ENCODE assay signal across 18 cellular contexts in the genomic region with DNA sequence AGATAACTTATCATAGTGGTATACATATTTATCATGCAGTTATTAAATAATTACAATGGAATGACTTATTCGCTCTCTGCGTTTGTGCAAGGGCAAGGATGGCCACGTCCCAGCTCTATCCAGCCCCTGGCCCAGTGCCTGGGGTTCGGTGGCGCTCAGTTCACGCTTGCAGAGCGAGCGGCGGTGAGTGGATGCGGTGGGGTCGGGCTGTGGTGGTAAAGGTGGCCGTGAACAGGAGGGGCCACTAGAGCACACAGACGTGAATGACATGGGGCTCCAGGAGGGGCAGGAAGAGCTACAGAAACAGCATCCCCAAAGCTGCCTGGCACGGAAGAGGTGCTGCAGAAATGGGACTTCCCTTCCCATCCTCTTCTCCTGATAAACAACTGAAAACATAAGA. TPM values are rescaled to one million over a fixed set of nuclear protein-coding genes. Genes with fewer than 3 reads are reported as not detected.
DNase-seq lines count a peak whose midpoint lies in the region; ATAC-seq and TF ChIP-seq lines count a peak whose summit lies in the region.
"Had no signal": no experiment of that assay in that cellular context is flagged by ENCODE, and none has a peak within 500 bp of the region (broad histone marks: within the 10 kb centered on the region; RNA-seq: fewer than 3 reads in every experiment).

No MANE protein-coding gene starts in this region.

- no peak overlapping the region for H3K27ac ChIP-seq in GM23338 (ENCODE audit: low read depth)
- H3K27ac ChIP-seq in neural progenitor cell: no peak overlapping the region
- no peak overlapping the region for H3K27ac ChIP-seq in foreskin keratinocyte
- H3K27ac ChIP-seq: C4-2B had no signal

- peaks cover 46% of the 10 kb centered on the region for H3K4me1 Mint-ChIP-seq in activated CD4-positive, alpha-beta T cell treated with anti-CD3 and anti-CD28 coated beads for 36 hours
- peaks cover 5% of the 10 kb centered on the region for H3K4me1 Mint-ChIP-seq in activated CD4-positive, alpha-beta T cell treated with anti-CD3 and anti-CD28 coated beads, Interleukin-2, amount 10 ng/mL, durations not matched to agents 7 days and 5 days
- H3K4me1 Mint-ChIP-seq in GM23338: peaks cover 14% of the 10 kb centered on the region
- peaks cover 42% of the 10 kb centered on the region for H3K4me1 Mint-ChIP-seq in activated naive CD8-positive, alpha-beta T cell (ENCODE audit: low read depth)
- peaks cover 14% of the 10 kb centered on the region for H3K4me1 Mint-ChIP-seq in neural progenitor cell

- H3K4me1 ChIP-seq in GM23338 (ENCODE audit: insufficient read depth): no peaks in the 10 kb centered on the region
- H3K4me1 ChIP-seq in neural progenitor cell: peaks cover 4% of the 10 kb centered on the region
- no peaks in the 10 kb centered on the region for H3K4me1 ChIP-seq in foreskin keratinocyte

- H3K9me2 ChIP-seq in GM23338 (ENCODE audit: insufficient read depth): no peaks in the 10 kb centered on the region

- CTCF ChIA-PET in activated CD4-positive, alpha-beta T cell treated with anti-CD3 and anti-CD28 coated beads for 36 hours (lab: Charles Lee): interaction anchor here (0.6 kb wide), 1 partner anchor 62 kb away, joined by 3 read pairs; no protein-coding TSS in a partner anchor
- CTCF ChIA-PET in activated CD4-positive, alpha-beta T cell treated with anti-CD3 and anti-CD28 coated beads, Interleukin-2, amount 10 ng/mL, durations not matched to agents 7 days and 5 days (lab: Charles Lee): interaction anchor here (0.5 to 0.7 kb wide), 2 partner anchors 89 to 1770 kb away, joined by 3 to 5 read pairs; no protein-coding TSS in a partner anchor

- peak overlapping the region; percentile 78 for H2AFZ ChIP-seq in GM23338
- peak overlapping the region; percentile 24 for H2AFZ ChIP-seq in neural progenitor cell (replicated peaks)

- H3K4me3 ChIP-seq in GM23338 (no peak overlapping the region), neural progenitor cell (no peak overlapping the region)
- H3K4me3 ChIP-seq: Peyer's patch had no signal

- H3K36me3 ChIP-seq in GM23338 (ENCODE audit: insufficient read depth) (no peaks in the 10 kb centered on the region), neural progenitor cell (no peaks in the 10 kb centered on the region)
- H3K36me3 ChIP-seq: Peyer's patch had no signal

- peaks cover 6% of the 10 kb centered on the region for H3K36me3 Mint-ChIP-seq in activated CD4-positive, alpha-beta T cell treated with anti-CD3 and anti-CD28 coated beads for 36 hours (ENCODE audit: low read depth)
- H3K36me3 Mint-ChIP-seq in activated CD4-positive, alpha-beta T cell treated with anti-CD3 and anti-CD28 coated beads, Interleukin-2, amount 10 ng/mL, durations not matched to agents 7 days and 5 days (ENCODE audit: low read depth): no peaks in the 10 kb centered on the region
- H3K36me3 Mint-ChIP-seq in GM23338 (ENCODE audit: low read depth) (no peaks in the 10 kb centered on the region), neural progenitor cell (no peaks in the 10 kb centered on the region)
- peaks cover 3% of the 10 kb centered on the region for H3K36me3 Mint-ChIP-seq in activated naive CD8-positive, alpha-beta T cell
- H3K36me3 Mint-ChIP-seq: IgD-negative memory B cell had no signal

- intact Hi-C loops in activated CD4-positive, alpha-beta T cell treated with anti-CD3 and anti-CD28 coated beads for 36 hours (cut with DNase I, micrococcal nuclease): no loop called here

- no peak overlapping the region for H3K4me2 ChIP-seq in GM23338
- H3K4me2 ChIP-seq in neural progenitor cell: no peak overlapping the region

- H3F3A ChIP-seq in GM23338 (replicated peaks; ENCODE audit: low read depth) (no peaks in the 10 kb centered on the region), neural progenitor cell (ENCODE audit: low read depth) (no peaks in the 10 kb centered on the region)

- H3K4me3 Mint-ChIP-seq in activated CD4-positive, alpha-beta T cell treated with anti-CD3 and anti-CD28 coated beads for 36 hours: peak overlapping the region; percentile 51
- no peak overlapping the region for H3K4me3 Mint-ChIP-seq in activated CD4-positive, alpha-beta T cell treated with anti-CD3 and anti-CD28 coated beads, Interleukin-2, amount 10 ng/mL, durations not matched to agents 7 days and 5 days
- H3K4me3 Mint-ChIP-seq in GM23338: no peak overlapping the region
- H3K4me3 Mint-ChIP-seq in activated naive CD8-positive, alpha-beta T cell: peak overlapping the region; percentile 4
- no peak overlapping the region for H3K4me3 Mint-ChIP-seq in neural progenitor cell
- H3K4me3 Mint-ChIP-seq: H9 had no signal

- H4K20me1 ChIP-seq in GM23338 (replicated peaks; ENCODE audit: insufficient read depth) (no peaks in the 10 kb centered on the region), neural progenitor cell (ENCODE audit: low read depth) (no peaks in the 10 kb centered on the region)

- no peak for ATAC-seq in activated CD4-positive, alpha-beta T cell treated with anti-CD3 and anti-CD28 coated beads for 36 hours
- ATAC-seq in GM23338 (no peak), GM21381 (IDR thresholded peaks at IDR 0.05; ENCODE audit: unreplicated experiment) (no peak), foreskin keratinocyte (no peak)

- POLR2A ChIA-PET in activated CD4-positive, alpha-beta T cell treated with anti-CD3 and anti-CD28 coated beads for 36 hours (lab: Charles Lee): no interaction called here
- POLR2A ChIA-PET in activated CD4-positive, alpha-beta T cell treated with anti-CD3 and anti-CD28 coated beads, Interleukin-2, amount 10 ng/mL, durations not matched to agents 7 days and 5 days (lab: Charles Lee): no interaction called here

- DNase-seq in activated CD4-positive, alpha-beta T cell treated with anti-CD3 and anti-CD28 coated beads for 36 hours: no peak
- DNase-seq in activated CD4-positive, alpha-beta T cell treated with anti-CD3 and anti-CD28 coated beads, Interleukin-2, amount 10 ng/mL, durations not matched to agents 7 days and 5 days: no peak
- DNase-seq in GM23338 (ENCODE audit: low spot score) (no peak), neural progenitor cell (ENCODE audit: low spot score) (no peak), foreskin keratinocyte (no peak), NCI-H1105 treated with DMSO at 0.1 percent for 48 hours (lab: John Stamatoyannopoulos, UW) (no peak)
- DNase-seq: 8988T, COR-L47, DMS153, H9, MV-4-11, NCI-H146, Peyer's patch, SHP77 had no signal

- TF ChIP-seq CTCF in GM23338 (conservative IDR thresholded peaks at IDR 0.05; ENCODE audit: low read depth in 2 of 2): no peak
- no peak for TF ChIP-seq CTCF in neural progenitor cell (IDR thresholded peaks at IDR 0.05)
- TF ChIP-seq CTCF in foreskin keratinocyte (conservative IDR thresholded peaks at IDR 0.05): no peak

- no peak overlapping the region for H3K9ac ChIP-seq in neural progenitor cell

- H3K27ac Mint-ChIP-seq in activated CD4-positive, alpha-beta T cell treated with anti-CD3 and anti-CD28 coated beads for 36 hours: peak overlapping the region; percentile 37
- no peak overlapping the region for H3K27ac Mint-ChIP-seq in activated CD4-positive, alpha-beta T cell treated with anti-CD3 and anti-CD28 coated beads, Interleukin-2, amount 10 ng/mL, durations not matched to agents 7 days and 5 days
- H3K27ac Mint-ChIP-seq in GM23338 (no peak overlapping the region), neural progenitor cell (no peak overlapping the region)
- H3K27ac Mint-ChIP-seq in activated naive CD8-positive, alpha-beta T cell: peak overlapping the region; percentile 78
- H3K27ac Mint-ChIP-seq: H9 had no signal

- H3K27me3 Mint-ChIP-seq in activated CD4-positive, alpha-beta T cell treated with anti-CD3 and anti-CD28 coated beads for 36 hours: peaks cover 6% of the 10 kb centered on the region
- peaks cover 5% of the 10 kb centered on the region for H3K27me3 Mint-ChIP-seq in activated CD4-positive, alpha-beta T cell treated with anti-CD3 and anti-CD28 coated beads, Interleukin-2, amount 10 ng/mL, durations not matched to agents 7 days and 5 days
- H3K27me3 Mint-ChIP-seq in GM23338 (ENCODE audit: insufficient read depth, low read depth, poor library complexity) (peaks cover 2% of the 10 kb centered on the region), neural progenitor cell (ENCODE audit: insufficient read depth, low read depth) (peaks cover 20% of the 10 kb centered on the region)
- no peaks in the 10 kb centered on the region for H3K27me3 Mint-ChIP-seq in activated naive CD8-positive, alpha-beta T cell
- H3K27me3 Mint-ChIP-seq: IgD-negative memory B cell had no signal

- no peaks in the 10 kb centered on the region for H3K79me2 ChIP-seq in GM23338 (replicated peaks; ENCODE audit: insufficient read depth)
- no peaks in the 10 kb centered on the region for H3K79me2 ChIP-seq in neural progenitor cell (ENCODE audit: low read depth)

- no peaks in the 10 kb centered on the region for H3K9me3 ChIP-seq in neural progenitor cell (ENCODE audit: low read depth)
- H3K9me3 ChIP-seq: Peyer's patch had no signal

- H3K9me3 Mint-ChIP-seq in activated CD4-positive, alpha-beta T cell treated with anti-CD3 and anti-CD28 coated beads for 36 hours (ENCODE audit: low read depth): no peaks in the 10 kb centered on the region
- H3K9me3 Mint-ChIP-seq in activated CD4-positive, alpha-beta T cell treated with anti-CD3 and anti-CD28 coated beads, Interleukin-2, amount 10 ng/mL, durations not matched to agents 7 days and 5 days: no peaks in the 10 kb centered on the region
- H3K9me3 Mint-ChIP-seq in GM23338 (no peaks in the 10 kb centered on the region), neural progenitor cell (no peaks in the 10 kb centered on the region)
- no peaks in the 10 kb centered on the region for H3K9me3 Mint-ChIP-seq in activated naive CD8-positive, alpha-beta T cell (ENCODE audit: low read depth)
- H3K9me3 Mint-ChIP-seq: H9, IgD-negative memory B cell had no signal

- H3K27me3 ChIP-seq in GM23338 (ENCODE audit: insufficient read depth): no peaks in the 10 kb centered on the region
- H3K27me3 ChIP-seq in neural progenitor cell: no peaks in the 10 kb centered on the region
- no peaks in the 10 kb centered on the region for H3K27me3 ChIP-seq in foreskin keratinocyte
- H3K27me3 ChIP-seq: Peyer's patch had no signal

TF ChIP-seq in GM23338, 12 proteins besides CTCF, POLR2A, EP300 and RAD21 (continues in another document):
- TF ChIP-seq NANOG (IDR thresholded peaks at IDR 0.05; ENCODE audit: borderline replicate concordance): no peak

RNA-seq across cellular contexts. Expression of a gene that starts 28.4 kb away (rescaled TPM):
- total RNA-seq in activated CD4-positive, alpha-beta T cell treated with anti-CD3 and anti-CD28 coated beads for 36 hours: 100 to 1,000 TPM; 227 to 250 TPM
- total RNA-seq in activated CD4-positive, alpha-beta T cell treated with anti-CD3 and anti-CD28 coated beads, Interleukin-2, amount 10 ng/mL, durations not matched to agents 7 days and 5 days: 10 to 100 TPM; 11.6 to 14.7 TPM
- 1.4 and 2.8 TPM in 2 replicates for total RNA-seq in GM23338 (2014; rRNA removed; shearing (Covaris generic))
- 0.47 and 1.3 TPM in 2 replicates for polyA plus RNA-seq in GM23338 (2016; fragmentation: Nextera tagmentation; extraction: Ambion mirVana)
- total RNA-seq in neural progenitor cell (ENCODE audit: low replicate concordance): 1.2 and 2.0 TPM in 2 replicates
- not detected in 2 replicates for total RNA-seq in foreskin keratinocyte
- polyA plus RNA-seq in foreskin keratinocyte: not detected in 2 replicates

Comparison
In these comparisons a context has a peak if more than half of its experiments do, and no peak if none do; other contexts are left out.
1. H3K27ac Mint-ChIP-seq: peak in activated CD4-positive, alpha-beta T cell treated with anti-CD3 and anti-CD28 coated beads for 36 hours (single experiment) and activated naive CD8-positive, alpha-beta T cell (single experiment); none in activated CD4-positive, alpha-beta T cell treated with anti-CD3 and anti-CD28 coated beads, Interleukin-2, amount 10 ng/mL, durations not matched to agents 7 days and 5 days (single experiment), GM23338 (single experiment) and neural progenitor cell (single experiment).
2. H3K4me3 Mint-ChIP-seq: peak in activated CD4-positive, alpha-beta T cell treated with anti-CD3 and anti-CD28 coated beads for 36 hours (single experiment) and activated naive CD8-positive, alpha-beta T cell (single experiment); none in activated CD4-positive, alpha-beta T cell treated with anti-CD3 and anti-CD28 coated beads, Interleukin-2, amount 10 ng/mL, durations not matched to agents 7 days and 5 days (single experiment), GM23338 (single experiment) and neural progenitor cell (single experiment).
3. RNA of a gene that starts 28.4 kb away (total RNA-seq): 227 to 250 TPM in activated CD4-positive, alpha-beta T cell treated with anti-CD3 and anti-CD28 coated beads for 36 hours; 11.6 to 14.7 TPM in activated CD4-positive, alpha-beta T cell treated with anti-CD3 and anti-CD28 coated beads, Interleukin-2, amount 10 ng/mL, durations not matched to agents 7 days and 5 days, 1.4 to 2.8 TPM in GM23338, 1.2 to 2.0 TPM in neural progenitor cell and not detected in foreskin keratinocyte; every median in the first group is over 10 times any median in the second.